In the genomic region with DNA sequence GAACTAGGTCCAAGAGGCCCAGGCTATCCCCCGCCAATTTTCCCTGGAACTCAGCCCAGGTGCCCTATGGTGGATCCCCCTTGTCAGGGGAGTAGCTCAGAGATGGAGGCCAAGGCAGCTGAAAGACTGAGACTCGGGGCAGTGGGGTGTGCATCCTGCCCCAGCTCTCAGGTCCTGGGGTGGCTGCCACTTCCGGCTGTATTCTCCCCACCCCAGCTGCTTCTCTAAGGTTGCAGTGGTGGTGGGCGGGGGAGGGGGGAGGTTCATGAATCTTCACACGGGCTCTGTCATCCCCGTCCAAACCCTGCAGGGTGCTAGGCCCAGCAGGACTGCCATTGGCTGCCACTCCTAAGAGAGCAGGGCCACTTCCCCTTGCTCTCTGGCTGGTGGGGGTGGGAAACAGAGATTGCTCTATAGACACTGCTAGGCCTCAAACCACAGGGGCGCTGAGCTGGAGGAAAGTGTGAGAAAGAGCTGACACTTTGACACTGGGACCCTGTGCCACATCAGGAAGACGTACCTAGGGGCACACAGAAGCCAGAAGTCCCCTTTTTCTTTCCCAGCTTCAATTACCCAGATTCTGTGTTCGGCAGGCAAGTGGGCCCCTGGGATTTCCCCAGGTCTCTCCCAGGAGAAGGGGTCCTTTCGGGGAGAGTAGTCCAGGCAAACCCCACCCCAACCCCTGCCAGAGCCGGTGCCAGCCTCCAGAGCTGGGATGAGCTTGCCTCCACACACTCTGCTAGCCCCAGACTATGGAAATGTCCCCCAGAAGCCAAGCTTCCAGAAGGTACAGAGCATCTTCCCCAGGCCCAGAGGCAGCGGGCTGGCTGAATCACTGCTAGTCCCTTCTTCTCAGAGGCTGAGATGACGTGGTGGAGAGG, we compare ENCODE assay signal across 9 cellular contexts. TPM values are rescaled to one million over a fixed set of nuclear protein-coding genes. Genes with fewer than 3 reads are reported as not detected.
A peak's percentile ranks its signal among the peaks of the same experiment; 100 is the strongest.
DNase-seq lines count a peak whose midpoint lies in the region; ATAC-seq, FAIRE-seq and TF ChIP-seq lines count a peak whose summit lies in the region.
"Had no signal": no experiment of that assay in that cellular context is flagged by ENCODE, and none has a peak within 500 bp of the region (broad histone marks: within the 10 kb centered on the region; RNA-seq: fewer than 3 reads in every experiment).

No MANE protein-coding gene starts in this region.

- H3K27ac ChIP-seq in neural progenitor cell = no peak overlapping the region

- no peaks in the 10 kb centered on the region for H3F3A ChIP-seq in neural progenitor cell (ENCODE audit: low read depth)

- no peaks in the 10 kb centered on the region for H3K9me3 ChIP-seq in neural progenitor cell (ENCODE audit: low read depth)

- H3K36me3 Mint-ChIP-seq in neural progenitor cell = no peaks in the 10 kb centered on the region

- H3K4me3 Mint-ChIP-seq in neural progenitor cell = no peak overlapping the region

- H3K9ac ChIP-seq in neural progenitor cell = no peak overlapping the region

- peak; percentile 100 for FAIRE-seq in GM18507 (lab: Jason Lieb, UNC)

- no peaks in the 10 kb centered on the region for H3K79me2 ChIP-seq in neural progenitor cell (ENCODE audit: low read depth)

- H4K20me1 ChIP-seq in neural progenitor cell (ENCODE audit: low read depth) = no peaks in the 10 kb centered on the region

- no peaks in the 10 kb centered on the region for H3K27me3 ChIP-seq in neural progenitor cell

- peaks cover 2% of the 10 kb centered on the region for H3K27me3 Mint-ChIP-seq in neural progenitor cell (ENCODE audit: insufficient read depth, low read depth)

- H2AFZ ChIP-seq in neural progenitor cell (replicated peaks) = no peak overlapping the region

- DNase-seq in GM18507 (ENCODE audit: extremely low spot score, insufficient read length, low read depth) (no peak), OCI-M1 (lab: John Stamatoyannopoulos, UW) (peak; percentile 61), neural progenitor cell (ENCODE audit: low spot score) (no peak), NCI-H2227 (lab: John Stamatoyannopoulos, UW; ENCODE audit: unreplicated experiment) (no peak), NCI-H1436 (lab: John Stamatoyannopoulos, UW) (no peak), NCI-H69 (lab: John Stamatoyannopoulos, UW) (no peak)
- peak; percentile 90 for DNase-seq in activated effector memory CD4-positive, alpha-beta T cell treated with anti-CD3 and anti-CD28 coated beads, Interleukin-2, amount 50 U/mL, for 16 hours

- peak overlapping the region; percentile 91 for H3K27ac Mint-ChIP-seq in neural progenitor cell

- H3K4me1 Mint-ChIP-seq in neural progenitor cell = peaks cover 27% of the 10 kb centered on the region

- H3K4me3 ChIP-seq in neural progenitor cell = no peak overlapping the region

- no peaks in the 10 kb centered on the region for H3K36me3 ChIP-seq in neural progenitor cell

- peak; percentile 73 for ATAC-seq in HG02852 (IDR thresholded peaks at IDR 0.05; ENCODE audit: unreplicated experiment)

- H3K9me3 Mint-ChIP-seq in neural progenitor cell = peaks cover 2% of the 10 kb centered on the region

- H3K4me1 ChIP-seq in neural progenitor cell = no peaks in the 10 kb centered on the region

- no peak for TF ChIP-seq CTCF in neural progenitor cell (IDR thresholded peaks at IDR 0.05)

- H3K4me2 ChIP-seq in neural progenitor cell = no peak overlapping the region

RNA-seq across cellular contexts. Expression of gene SASH3, which starts 1.6 kb away (rescaled TPM):
- not detected in 2 replicates for total RNA-seq in neural progenitor cell (ENCODE audit: low replicate concordance)
- total RNA-seq: HT1080 had no signal

RNA-seq across cellular contexts. Expression of gene XPNPEP2, which starts 42.6 kb away (rescaled TPM):
- 0.19 and 1.7 TPM in 2 replicates for total RNA-seq in neural progenitor cell (ENCODE audit: low replicate concordance)
- total RNA-seq: HT1080 had no signal

Comparison
In these comparisons a context has a peak if more than half of its experiments do, and no peak if none do; other contexts are left out.
1. DNase-seq: peak in OCI-M1 (single experiment) and activated effector memory CD4-positive, alpha-beta T cell treated with anti-CD3 and anti-CD28 coated beads, Interleukin-2, amount 50 U/mL, for 16 hours (single experiment); none in GM18507 (single experiment), neural progenitor cell (single experiment), NCI-H2227 (single experiment), NCI-H1436 (single experiment) and NCI-H69 (single experiment).